1 cellular context compared by ENCODE assay signal in the genomic region with DNA sequence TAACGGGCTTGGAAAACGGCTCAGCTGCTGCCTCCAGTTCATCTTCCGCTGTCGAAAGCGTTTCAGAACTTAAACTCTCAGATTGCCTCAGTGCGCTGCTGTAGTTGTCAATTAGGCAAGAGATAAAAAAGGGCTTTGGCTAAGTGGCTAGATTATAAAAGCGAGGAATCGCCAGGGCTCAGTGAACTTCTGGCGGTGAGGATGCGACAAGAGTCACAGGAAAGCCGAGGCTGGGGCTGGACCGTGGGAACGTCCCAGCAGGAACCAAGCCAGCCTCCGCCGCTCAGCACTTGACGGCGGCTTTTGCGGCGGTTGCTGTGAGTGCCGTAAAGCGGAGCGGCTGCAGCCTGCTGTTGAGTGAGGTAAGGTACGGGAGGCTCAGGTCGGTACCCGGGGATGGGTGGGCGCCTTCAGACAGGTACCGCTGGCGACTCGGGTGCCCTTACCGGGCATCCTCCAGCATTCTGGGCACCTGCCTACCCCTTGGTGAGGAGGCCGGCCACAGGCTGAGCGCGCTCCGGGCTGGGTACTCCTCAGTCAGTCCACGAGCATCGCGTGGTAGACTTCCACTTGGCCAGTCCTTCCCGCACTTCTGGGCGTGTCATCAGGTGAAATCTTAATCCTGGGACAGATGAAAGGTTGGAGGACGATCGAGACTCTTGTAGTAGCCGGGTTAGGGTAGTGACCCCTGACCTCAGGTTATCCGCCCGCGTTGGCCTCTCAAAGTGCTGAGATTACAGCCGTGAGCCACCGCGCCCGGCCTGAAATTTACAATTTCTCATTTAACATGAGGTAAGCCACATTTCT.
TF ChIP-seq lines count a peak whose summit lies in the region.

Gene FKTN (plus strand): TSS at position 328 of the 807 bp plus-strand sequence. CDS start 16,902 bp downstream, outside the sequence.

TF ChIP-seq in IMR-90, 13 proteins besides CTCF, POLR2A, EP300 and RAD21:
- no peak for TF ChIP-seq USF2 (IDR thresholded peaks at IDR 0.05; ENCODE audit: low read depth, low read length)
- no peak for TF ChIP-seq MAFK (IDR thresholded peaks at IDR 0.05; ENCODE audit: low read depth, low read length)
- TF ChIP-seq CEBPB (IDR thresholded peaks at IDR 0.05; ENCODE audit: low read depth, low read length), result no peak
- no peak for TF ChIP-seq CHD1 (IDR thresholded peaks at IDR 0.05; ENCODE audit: low read depth, low read length)
- TF ChIP-seq MXI1 (IDR thresholded peaks at IDR 0.05; ENCODE audit: borderline replicate concordance, low read depth, low read length), result no peak
- no peak for TF ChIP-seq MAZ (IDR thresholded peaks at IDR 0.05; ENCODE audit: borderline replicate concordance, low read depth, low read length)
- TF ChIP-seq RCOR1 (IDR thresholded peaks at IDR 0.05; ENCODE audit: insufficient replicate concordance, low read length), result no peak
- TF ChIP-seq FOS (IDR thresholded peaks at IDR 0.05; ENCODE audit: low read depth, low read length), result no peak
- TF ChIP-seq ELK1 (IDR thresholded peaks at IDR 0.05; ENCODE audit: borderline replicate concordance, low read depth, low read length), result no peak
- no peak for TF ChIP-seq NFE2L2 (IDR thresholded peaks at IDR 0.05; ENCODE audit: low read depth, low read length)
- no peak for TF ChIP-seq BHLHE40 (IDR thresholded peaks at IDR 0.05; ENCODE audit: low read depth, low read length)
